15 cellular contexts compared by ENCODE assay signal in genomic region chr2:127173073-127173472, GRCh38. TPM values are rescaled to one million over a fixed set of nuclear protein-coding genes. Genes with fewer than 3 reads are reported as not detected.
DNase-seq lines count a peak whose midpoint lies in the region; ATAC-seq and TF ChIP-seq lines count a peak whose summit lies in the region.
"Had no signal": no experiment of that assay in that cellular context is flagged by ENCODE, and none has a peak within 500 bp of the region (broad histone marks: within the 10 kb centered on the region; RNA-seq: fewer than 3 reads in every experiment).

No MANE protein-coding gene starts in this region.

- peaks cover 10% of the 10 kb centered on the region for H3K27me3 Mint-ChIP-seq in stimulated activated naive CD8-positive, alpha-beta T cell treated with anti-CD3 and anti-CD28 coated beads, Interleukin-15, amount 100 ng/mL, for 72 hours
- no peaks in the 10 kb centered on the region for H3K27me3 Mint-ChIP-seq in activated naive CD8-positive, alpha-beta T cell treated with anti-CD3 and anti-CD28 coated beads for 36 hours

- H3K27ac ChIP-seq in GM23248, result peak overlapping the region; percentile 83
- H3K27ac ChIP-seq in sigmoid colon, result peak overlapping the region in 1 of 4 donors; percentile 86
- H3K27ac ChIP-seq: SJSA1 had no signal

- H3K36me3 Mint-ChIP-seq in activated naive CD8-positive, alpha-beta T cell treated with anti-CD3 and anti-CD28 coated beads for 36 hours, result no peaks in the 10 kb centered on the region

- ATAC-seq in stimulated activated naive CD8-positive, alpha-beta T cell treated with anti-CD3 and anti-CD28 coated beads, Interleukin-15, amount 100 ng/mL, for 72 hours, result no peak

- H2AFZ ChIP-seq in GM23248, result peak overlapping the region; percentile 24; the same call in 1 of the 2 replicates

- no peak for TF ChIP-seq CTCF in astrocyte of the cerebellum (IDR thresholded peaks at IDR 0.05; ENCODE audit: low read depth, low read length, missing control alignments)
- TF ChIP-seq CTCF in sigmoid colon (IDR thresholded peaks at IDR 0.05), result no peak
- no peak for TF ChIP-seq CTCF in GM13976 (IDR thresholded peaks at IDR 0.05; ENCODE audit: borderline replicate concordance, control extremely low read depth, extremely low read depth, insufficient read depth, missing control alignments)

- no peaks in the 10 kb centered on the region for H3K9me3 Mint-ChIP-seq in stimulated activated naive CD8-positive, alpha-beta T cell treated with anti-CD3 and anti-CD28 coated beads, Interleukin-15, amount 100 ng/mL, for 72 hours
- H3K9me3 Mint-ChIP-seq in activated naive CD8-positive, alpha-beta T cell treated with anti-CD3 and anti-CD28 coated beads for 36 hours, result no peaks in the 10 kb centered on the region
- H3K9me3 Mint-ChIP-seq: H9 had no signal

- no peaks in the 10 kb centered on the region for H3K79me2 ChIP-seq in GM23248 (ENCODE audit: insufficient read depth)

- H4K20me1 ChIP-seq in GM23248 (ENCODE audit: insufficient read depth), result no peaks in the 10 kb centered on the region

- H3K27me3 ChIP-seq in GM23248 (replicated peaks; ENCODE audit: insufficient read depth), result no peaks in the 10 kb centered on the region
- H3K27me3 ChIP-seq in sigmoid colon, result no peaks in the 10 kb centered on the region
- H3K27me3 ChIP-seq: dorsolateral prefrontal cortex, SJSA1 had no signal

- H3K4me1 ChIP-seq in GM23248 (ENCODE audit: insufficient read depth) (peaks cover 39% of the 10 kb centered on the region), sigmoid colon (peaks cover 0 to 41% (median 38%) of the 10 kb centered on the region in 4 donors)

- WGBS in GM23248 (ENCODE audit: low coverage in 1 of 2, low lambda C conversion rate in 2 of 2, missing lambda C conversion rate in 2 of 2), 2 experiments, result 8 to 11% methylated on average over 6 of the region's 6 CpGs
- 79 to 86% methylated on average over 6 of the region's 6 CpGs for WGBS in sigmoid colon, 2 donors

- H3K9me2 ChIP-seq in GM23248 (ENCODE audit: insufficient read depth), result no peaks in the 10 kb centered on the region

- H3K4me3 ChIP-seq in GM23248 (no peak overlapping the region), astrocyte of the cerebellum (ENCODE audit: low read depth, low read length) (no peak overlapping the region), sigmoid colon (no peak overlapping the region)
- H3K4me3 ChIP-seq: dorsolateral prefrontal cortex, SJSA1 had no signal

- H3K9me3 ChIP-seq in GM23248 (ENCODE audit: low read depth) (no peaks in the 10 kb centered on the region), sigmoid colon (no peaks in the 10 kb centered on the region)
- H3K9me3 ChIP-seq: SJSA1 had no signal

- intact Hi-C loops in sigmoid colon (cut with DNase I), result no loop called here

- peaks cover 27% of the 10 kb centered on the region for H3F3A ChIP-seq in GM23248 (ENCODE audit: insufficient read depth)

- no peak for TF ChIP-seq POLR2A in sigmoid colon (IDR thresholded peaks at IDR 0.05)

- TF ChIP-seq EP300 in sigmoid colon (IDR thresholded peaks at IDR 0.05), result no peak

- in situ Hi-C loops in GM23248 (cut with MboI), result no loop called here
- in situ Hi-C loops in astrocyte of the cerebellum (cut with HindIII; ENCODE audit: low sequenced_read_pairs), result no loop called here
- in situ Hi-C loops in GM13976 (cut with MboI; ENCODE audit: low sequenced_read_pairs, unreplicated experiment), result no loop called here

- H3K36me3 ChIP-seq in GM23248 (ENCODE audit: low read depth) (no peaks in the 10 kb centered on the region), sigmoid colon (no peaks in the 10 kb centered on the region)
- H3K36me3 ChIP-seq: SJSA1 had no signal

- peak overlapping the region; percentile 52 for H3K9ac ChIP-seq in GM23248

- DNase-seq in GM23248 (peak; percentile 98), astrocyte of the cerebellum (ENCODE audit: low read depth) (peak; percentile 73), glomerular visceral epithelial cell (ENCODE audit: extremely low spot score) (peak; percentile 79), sigmoid colon (peak; percentile 83), GM13976 (ENCODE audit: low spot score) (no peak)
- no peak for DNase-seq in stimulated activated CD4-positive, alpha-beta T cell treated with anti-CD3 and anti-CD28 coated beads, Interleukin-4, amount 100 ng/mL, for 24 hours
- DNase-seq in stimulated activated naive CD8-positive, alpha-beta T cell treated with anti-CD3 and anti-CD28 coated beads, Interleukin-15, amount 100 ng/mL, for 72 hours, result no peak
- DNase-seq in activated naive CD8-positive, alpha-beta T cell treated with anti-CD3 and anti-CD28 coated beads for 36 hours, result no peak
- DNase-seq: activated CD4-positive, alpha-beta T cell treated with anti-CD3 and anti-CD28 coated beads for 1 hour; activated gamma-delta T cell; dorsolateral prefrontal cortex; H9; Kasumi-1 had no signal

- no peak overlapping the region for H3K27ac Mint-ChIP-seq in stimulated activated naive CD8-positive, alpha-beta T cell treated with anti-CD3 and anti-CD28 coated beads, Interleukin-15, amount 100 ng/mL, for 72 hours
- H3K27ac Mint-ChIP-seq in activated naive CD8-positive, alpha-beta T cell treated with anti-CD3 and anti-CD28 coated beads for 36 hours, result no peak overlapping the region

- peak overlapping the region; percentile 43 for H3K4me2 ChIP-seq in GM23248 (ENCODE audit: unreplicated experiment)

- no peaks in the 10 kb centered on the region for H3K4me1 Mint-ChIP-seq in stimulated activated naive CD8-positive, alpha-beta T cell treated with anti-CD3 and anti-CD28 coated beads, Interleukin-15, amount 100 ng/mL, for 72 hours
- no peaks in the 10 kb centered on the region for H3K4me1 Mint-ChIP-seq in activated naive CD8-positive, alpha-beta T cell treated with anti-CD3 and anti-CD28 coated beads for 36 hours

- no peak overlapping the region for H3K4me3 Mint-ChIP-seq in stimulated activated naive CD8-positive, alpha-beta T cell treated with anti-CD3 and anti-CD28 coated beads, Interleukin-15, amount 100 ng/mL, for 72 hours
- no peak overlapping the region for H3K4me3 Mint-ChIP-seq in activated naive CD8-positive, alpha-beta T cell treated with anti-CD3 and anti-CD28 coated beads for 36 hours
- H3K4me3 Mint-ChIP-seq: H9 had no signal

RNA-seq across cellular contexts. Expression of gene CYP27C1, which starts 47.0 kb away (rescaled TPM):
- 0.13 and 0.65 TPM in 2 replicates for total RNA-seq in GM23248 (2014; rRNA removed; shearing (Covaris generic))
- polyA plus RNA-seq in GM23248 (2016; fragmentation: Nextera tagmentation; extraction: Ambion mirVana), result 0.70 and 0.73 TPM in 2 replicates
- total RNA-seq in sigmoid colon, result under 1 TPM; 0.27 to 0.83 (median 0.52) TPM
- under 1 TPM in 2 of 3 donors, not detected in 1; 0.55 to 0.60 TPM for polyA plus RNA-seq in sigmoid colon
- not detected for total RNA-seq in activated naive CD8-positive, alpha-beta T cell treated with anti-CD3 and anti-CD28 coated beads for 36 hours
- total RNA-seq: NCI-H460 had no signal

Comparison
In these comparisons a context has a peak if more than half of its experiments do, and no peak if none do; other contexts are left out.
1. DNase-seq: peak in GM23248 (single experiment), astrocyte of the cerebellum (single experiment), glomerular visceral epithelial cell (single experiment) and sigmoid colon (single experiment); none in stimulated activated CD4-positive, alpha-beta T cell treated with anti-CD3 and anti-CD28 coated beads, Interleukin-4, amount 100 ng/mL, for 24 hours (single experiment), stimulated activated naive CD8-positive, alpha-beta T cell treated with anti-CD3 and anti-CD28 coated beads, Interleukin-15, amount 100 ng/mL, for 72 hours (0 of 2), activated naive CD8-positive, alpha-beta T cell treated with anti-CD3 and anti-CD28 coated beads for 36 hours (single experiment) and GM13976 (single experiment).